In the genomic region with DNA sequence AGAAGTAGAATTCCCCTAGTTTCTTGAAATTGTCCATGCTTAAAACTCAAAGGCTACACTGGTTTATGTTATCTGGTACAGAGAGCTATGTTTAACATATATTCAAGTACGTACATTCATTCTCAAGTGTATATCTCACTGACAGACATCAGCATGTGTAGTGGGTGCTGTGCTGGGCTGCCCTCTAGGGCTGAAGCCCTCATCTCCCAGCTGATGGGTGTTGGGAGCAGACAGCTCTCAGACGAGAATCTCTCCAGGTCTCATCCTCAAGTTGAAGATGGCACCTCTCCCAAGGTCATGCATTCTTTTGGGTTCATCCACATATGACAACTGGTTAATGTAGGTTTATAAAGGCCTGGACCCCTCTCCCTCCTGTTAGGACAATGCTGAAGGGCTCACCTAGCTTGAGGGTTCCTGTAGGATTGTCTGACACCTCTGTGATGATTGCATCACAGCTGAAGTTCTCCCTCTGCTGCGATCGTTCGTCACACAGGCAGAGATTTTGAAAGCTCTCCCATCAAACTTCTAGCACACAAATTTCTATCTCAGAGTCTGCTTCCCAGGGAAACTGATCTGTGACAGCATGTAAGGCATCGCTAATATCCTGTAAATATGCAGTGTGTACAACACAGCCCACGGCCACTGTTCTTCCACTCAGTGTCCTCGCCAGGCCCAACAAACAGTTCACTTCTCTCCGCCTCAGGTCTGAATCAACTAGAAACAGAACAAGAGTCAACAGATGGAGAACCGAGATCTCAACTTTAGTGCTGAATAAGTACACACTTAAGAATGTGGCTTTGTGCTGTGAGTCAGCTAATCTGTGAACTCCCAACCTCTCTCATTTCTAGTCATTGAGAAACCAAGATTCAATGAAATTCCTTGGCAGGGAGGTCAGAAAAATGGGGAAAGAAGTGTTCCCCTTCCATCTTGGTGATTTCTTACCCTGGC, we compare ENCODE assay signal across 11 cellular contexts. TPM values are rescaled to one million over a fixed set of nuclear protein-coding genes. Genes with fewer than 3 reads are reported as not detected.
A peak's percentile ranks its signal among the peaks of the same experiment; 100 is the strongest.
DNase-seq lines count a peak whose midpoint lies in the region; ATAC-seq and TF ChIP-seq lines count a peak whose summit lies in the region.
"Had no signal": no experiment of that assay in that cellular context is flagged by ENCODE, and none has a peak within 500 bp of the region (broad histone marks: within the 10 kb centered on the region; RNA-seq: fewer than 3 reads in every experiment).

No MANE protein-coding gene starts in this region.

- H3K27me3 Mint-ChIP-seq in MCF 10A (ENCODE audit: insufficient read depth, unreplicated experiment) = no peaks in the 10 kb centered on the region

- no peaks in the 10 kb centered on the region for H3K27me3 ChIP-seq in breast epithelium
- H3K27me3 ChIP-seq in Panc1 (ENCODE audit: control insufficient read depth, insufficient read depth, low read length) = no peaks in the 10 kb centered on the region
- H3K27me3 ChIP-seq in thyroid gland = no peaks in the 10 kb centered on the region

- POLR2A ChIA-PET in MCF 10A (lab: Yijun Ruan, JAX) (interaction anchor here (0.6 to 7.1 kb wide), 15 partner anchors 8 to 735 kb away, joined by 3 to 114 read pairs (median 4); a partner anchor contains a TSS), Panc1 (lab: Charles Lee) (no interaction called here)

- TF ChIP-seq CTCF in MCF 10A (IDR thresholded peaks at IDR 0.05; ENCODE audit: unreplicated experiment) = no peak
- no peak for TF ChIP-seq CTCF in breast epithelium (IDR thresholded peaks at IDR 0.05)
- no peak for TF ChIP-seq CTCF in Panc1 (IDR thresholded peaks at IDR 0.05)
- no peak for TF ChIP-seq CTCF in fibroblast of the aortic adventitia (IDR thresholded peaks at IDR 0.05; ENCODE audit: insufficient read depth, low read length)
- TF ChIP-seq CTCF in thyroid gland (IDR thresholded peaks at IDR 0.05) = no peak

- H3K36me3 ChIP-seq in breast epithelium = no peaks in the 10 kb centered on the region
- peaks cover 13% of the 10 kb centered on the region for H3K36me3 ChIP-seq in Panc1 (ENCODE audit: control insufficient read depth, insufficient read depth, low read length)
- no peaks in the 10 kb centered on the region for H3K36me3 ChIP-seq in thyroid gland

- H3K27ac Mint-ChIP-seq in MCF 10A (ENCODE audit: low read depth, unreplicated experiment) = peak overlapping the region; percentile 93

- 80 to 84% methylated on average over 10 of the region's 10 CpGs for WGBS in thyroid gland, 2 donors

- in situ Hi-C loops in Panc1 (cut with HindIII; ENCODE audit: low pct_unique_long_range_greater_than_20kb, low sequenced_read_pairs) = no loop called here

- TF ChIP-seq POLR2A in breast epithelium (IDR thresholded peaks at IDR 0.05) (no peak), thyroid gland (IDR thresholded peaks at IDR 0.05) (no peak)

- no peaks in the 10 kb centered on the region for H3K4me1 ChIP-seq in breast epithelium
- H3K4me1 ChIP-seq in Panc1 (ENCODE audit: control insufficient read depth, insufficient read depth, low read length) = no peaks in the 10 kb centered on the region
- H3K4me1 ChIP-seq in thyroid gland = no peaks in the 10 kb centered on the region

- H3K9me3 ChIP-seq in breast epithelium (peaks cover 0 to 6% of the 10 kb centered on the region in 2 donors), Panc1 (ENCODE audit: control insufficient read depth, insufficient read depth, low read depth, low read length) (peaks cover 16% of the 10 kb centered on the region; the same call in 1 of the 2 replicates), thyroid gland (no peaks in the 10 kb centered on the region)

- no TSS peak for BruUV-seq in MCF 10A (replicated peaks; lab: Mats Ljungman, UMichigan)
- no TSS peak for BruUV-seq in Panc1 (replicated peaks; lab: Mats Ljungman, UMichigan)

- CTCF ChIA-PET in MCF 10A (lab: Yijun Ruan, JAX) (interaction anchor here (0.6 to 7.8 kb wide), 9 partner anchors 10 to 865 kb away, joined by 3 to 117 read pairs (median 7); a partner anchor contains a TSS), Panc1 (lab: Charles Lee) (interaction anchor here (1.0 kb wide), 1 partner anchor 15 kb away, joined by 3 read pairs; no protein-coding TSS in a partner anchor)

- H3K4me3 ChIP-seq in breast epithelium (no peak overlapping the region), Panc1 (ENCODE audit: low read depth in 2 of 2, low read length in 2 of 2) (no peak overlapping the region), fibroblast of the aortic adventitia (ENCODE audit: low read depth, low read length) (no peak overlapping the region), thyroid gland (replicated peaks in 1 of 3) (no peak overlapping the region)
- H3K4me3 ChIP-seq: SK-N-MC had no signal

- ATAC-seq in Panc1 = peak; percentile 35; the same call in 1 of the 2 replicates

- H3K4me3 Mint-ChIP-seq in MCF 10A (ENCODE audit: unreplicated experiment) = peak overlapping the region; percentile 67
- H3K4me3 Mint-ChIP-seq: CD14-positive monocyte had no signal

- no peaks in the 10 kb centered on the region for H3K9me3 Mint-ChIP-seq in MCF 10A (ENCODE audit: unreplicated experiment)

- intact Hi-C loops in MCF 10A (cut with micrococcal nuclease) (loop anchor here (1.0 to 5.0 kb wide), 2 partner anchors 43 to 222 kb away; a partner anchor contains a TSS), breast epithelium (cut with DNase I; ENCODE audit: low total_unique reads) (no loop called here), Panc1 (cut with micrococcal nuclease; ENCODE audit: unreplicated experiment) (no loop called here), thyroid gland (cut with DNase I) (no loop called here)

- DNase-seq in MCF 10A (ENCODE audit: unreplicated experiment) = peak; percentile 88
- DNase-seq in breast epithelium (ENCODE audit: low spot score in 2 of 2) = no peak
- no peak for DNase-seq in Panc1 (ENCODE audit: low read depth, low spot score)
- DNase-seq in fibroblast of the aortic adventitia (ENCODE audit: low read depth) = peak; percentile 94
- peak; percentile 20 to 42 for DNase-seq in thyroid gland
- no peak for DNase-seq in NCI-H2171 treated with DMSO at 0.1 percent for 48 hours (lab: John Stamatoyannopoulos, UW)
- DNase-seq in NCI-H1105 (lab: John Stamatoyannopoulos, UW) = no peak
- no peak for DNase-seq in RPMI8226
- DNase-seq: activated naive CD4-positive, alpha-beta T cell treated with Interleukin-2 at 50 U/mL for 16 hours had no signal

- peaks cover 32% of the 10 kb centered on the region for H3K4me1 Mint-ChIP-seq in MCF 10A (ENCODE audit: insufficient read depth, unreplicated experiment)
- H3K4me1 Mint-ChIP-seq: CD14-positive monocyte had no signal

- peaks cover 44% of the 10 kb centered on the region for H3K36me3 Mint-ChIP-seq in MCF 10A (ENCODE audit: insufficient read depth, unreplicated experiment)

- H3K27ac ChIP-seq in breast epithelium (no peak overlapping the region), Panc1 (ENCODE audit: low read length) (no peak overlapping the region), thyroid gland (no peak overlapping the region)
- H3K27ac ChIP-seq: SK-N-MC had no signal

RNA-seq across cellular contexts. Expression of a gene that starts 43.2 kb away (rescaled TPM):
- total RNA-seq in MCF 10A (2022) (57.8 and 67.6 TPM in 2 replicates), breast epithelium (10 to 100 TPM; 18.4 to 22.3 (median 19.6) TPM), Panc1 (2021; ENCODE audit: unreplicated experiment) (50.4 TPM), fibroblast of the aortic adventitia (ENCODE audit: low replicate concordance) (9.0 and 18.1 TPM in 2 replicates), thyroid gland (10 to 100 TPM; 13.7 to 21.7 (median 16.6) TPM)
- 37.8 TPM for polyA plus RNA-seq in Panc1 (2012; ENCODE audit: insufficient read length)

Comparison
In these comparisons a context has a peak if more than half of its experiments do, and no peak if none do; other contexts are left out.
1. DNase-seq: peak in MCF 10A (single experiment), fibroblast of the aortic adventitia (single experiment) and thyroid gland (2 of 2); none in breast epithelium (0 of 2), Panc1 (single experiment), NCI-H2171 treated with DMSO at 0.1 percent for 48 hours (single experiment), NCI-H1105 (single experiment) and RPMI8226 (single experiment).